In genomic region chr11:47552581-47553416, GRCh38 we compare ENCODE assay signal across 1 cellular context.
A peak's percentile ranks its signal among the peaks of the same experiment; 100 is the strongest.
TF ChIP-seq lines count a peak whose summit lies in the region.

TSS of gene CELF1 (minus strand) at chr11:47553132. CDS start at chr11:47499523, 53,609 bp downstream.

TF ChIP-seq in GM23338, 12 proteins besides CTCF, POLR2A, EP300 and RAD21 (continued from another document):
- TF ChIP-seq ETS1 (IDR thresholded peaks at IDR 0.05), result peak; percentile 38; the same call in 1 of the 2 replicates
- TF ChIP-seq POLR2AphosphoS5 (IDR thresholded peaks at IDR 0.05; ENCODE audit: low read depth), result peak; percentile 86
- TF ChIP-seq CREB1 (CRISPR knock-in tag; IDR thresholded peaks at IDR 0.05; ENCODE audit: low read depth), result peak; percentile 72
